Comparison of ENCODE assay signal across 1 cellular context in genomic region chr11:9619971-9620370, GRCh38.
TF ChIP-seq lines count a peak whose summit lies in the region.

No MANE protein-coding gene starts in this region.

TF ChIP-seq in IMR-90, 13 proteins besides CTCF, POLR2A, EP300 and RAD21:
- TF ChIP-seq USF2 (IDR thresholded peaks at IDR 0.05; ENCODE audit: low read depth, low read length) (no peak), ELK1 (IDR thresholded peaks at IDR 0.05; ENCODE audit: borderline replicate concordance, low read depth, low read length) (no peak), SMC3 (IDR thresholded peaks at IDR 0.05; ENCODE audit: low read depth, low read length) (no peak), MXI1 (IDR thresholded peaks at IDR 0.05; ENCODE audit: borderline replicate concordance, low read depth, low read length) (no peak), CHD1 (IDR thresholded peaks at IDR 0.05; ENCODE audit: low read depth, low read length) (no peak), MAZ (IDR thresholded peaks at IDR 0.05; ENCODE audit: borderline replicate concordance, low read depth, low read length) (no peak), CEBPB (IDR thresholded peaks at IDR 0.05; ENCODE audit: low read depth, low read length) (no peak), RFX5 (IDR thresholded peaks at IDR 0.05; ENCODE audit: low read depth, low read length) (no peak), NFE2L2 (IDR thresholded peaks at IDR 0.05; ENCODE audit: low read depth, low read length) (no peak), BHLHE40 (IDR thresholded peaks at IDR 0.05; ENCODE audit: low read depth, low read length) (no peak)
